15 cellular contexts compared by ENCODE assay signal in genomic region chr11:5420993-5421392, GRCh38. TPM values are rescaled to one million over a fixed set of nuclear protein-coding genes. Genes with fewer than 3 reads are reported as not detected.
A peak's percentile ranks its signal among the peaks of the same experiment; 100 is the strongest.
DNase-seq lines count a peak whose midpoint lies in the region; ATAC-seq, FAIRE-seq and TF ChIP-seq lines count a peak whose summit lies in the region.
"Had no signal": no experiment of that assay in that cellular context is flagged by ENCODE, and none has a peak within 500 bp of the region (broad histone marks: within the 10 kb centered on the region; RNA-seq: fewer than 3 reads in every experiment).

No MANE protein-coding gene starts in this region.

- no peak for ATAC-seq in sciatic nerve
- ATAC-seq: CD8-positive, alpha-beta T cell; HepG2 had no signal

- TF ChIP-seq CTCF in bronchial epithelial cell (IDR thresholded peaks at IDR 0.05; ENCODE audit: insufficient read depth, low read length, severe bottlenecking): no peak

- FAIRE-seq in bronchial epithelial cell (lab: Jason Lieb, UNC): no peak
- FAIRE-seq: HepG2, HTR-8/SVneo had no signal

- no peaks in the 10 kb centered on the region for H3K27me3 ChIP-seq in bronchial epithelial cell (ENCODE audit: control insufficient read depth, insufficient read depth, low read length)

- DNase-seq in NCI-H2227 (lab: John Stamatoyannopoulos, UW; ENCODE audit: unreplicated experiment) (peak; percentile 8), NCI-H2227 treated with DMSO at 0.1 percent for 48 hours (lab: John Stamatoyannopoulos, UW) (no peak), bronchial epithelial cell (ENCODE audit: low read depth) (peak; percentile 3), iPS-NIHi7 (ENCODE audit: extremely low spot score) (peak; percentile 19), sciatic nerve (ENCODE audit: low spot score) (no peak), inferior parietal cortex (ENCODE audit: extremely low spot score) (no peak)
- DNase-seq in activated CD4-positive, alpha-beta T cell treated with anti-CD3 and anti-CD28 coated beads, Interleukin-2, amount 50 U/mL, for 1 hour: no peak
- DNase-seq: Caco-2; CD8-positive, alpha-beta T cell; DMS53; GF-D8 had no signal

- H3K4me3 ChIP-seq in bronchial epithelial cell (ENCODE audit: low read depth, low read length): no peak overlapping the region
- H3K4me3 ChIP-seq: HAP-1 had no signal

- intact Hi-C loops in sciatic nerve (cut with DNase I): no loop called here

- H3K36me3 ChIP-seq in bronchial epithelial cell (ENCODE audit: control insufficient read depth, insufficient read depth, low read length): no peaks in the 10 kb centered on the region
- H3K36me3 ChIP-seq: HAP-1 had no signal

RNA-seq across cellular contexts. Expression of gene OR51Q1, which starts 0.9 kb away (rescaled TPM):
- not detected in 2 replicates for total RNA-seq in bronchial epithelial cell
- not detected for total RNA-seq in sciatic nerve
- total RNA-seq: A673; Caco-2; CD8-positive, alpha-beta T cell; HepG2 had no signal

RNA-seq across cellular contexts. Expression of gene OR51I1, which starts 20.3 kb away (rescaled TPM):
- not detected in 2 replicates for total RNA-seq in bronchial epithelial cell
- not detected for total RNA-seq in sciatic nerve
- total RNA-seq: A673; Caco-2; CD8-positive, alpha-beta T cell; HepG2 had no signal

RNA-seq across cellular contexts. Expression of gene OR51I2, which starts 28.1 kb away (rescaled TPM):
- not detected in 2 replicates for total RNA-seq in bronchial epithelial cell
- not detected for total RNA-seq in sciatic nerve
- total RNA-seq: A673; Caco-2; CD8-positive, alpha-beta T cell; HepG2 had no signal

RNA-seq across cellular contexts. Expression of gene OR51M1, which starts 37.4 kb away (rescaled TPM):
- not detected in 2 replicates for total RNA-seq in bronchial epithelial cell
- not detected for total RNA-seq in sciatic nerve
- total RNA-seq: A673; Caco-2; CD8-positive, alpha-beta T cell; HepG2 had no signal

Comparison
In these comparisons a context has a peak if more than half of its experiments do, and no peak if none do; other contexts are left out.
1. DNase-seq: peak in NCI-H2227 (single experiment), bronchial epithelial cell (single experiment) and iPS-NIHi7 (single experiment); none in NCI-H2227 treated with DMSO at 0.1 percent for 48 hours (single experiment), sciatic nerve (single experiment), inferior parietal cortex (single experiment) and activated CD4-positive, alpha-beta T cell treated with anti-CD3 and anti-CD28 coated beads, Interleukin-2, amount 50 U/mL, for 1 hour (single experiment).